Comparison of ENCODE assay signal across 9 cellular contexts in genomic region chr7:114554781-114555537, GRCh38.
DNase-seq lines count a peak whose midpoint lies in the region; ATAC-seq, FAIRE-seq and TF ChIP-seq lines count a peak whose summit lies in the region.
"Had no signal": no experiment of that assay in that cellular context is flagged by ENCODE, and none has a peak within 500 bp of the region (broad histone marks: within the 10 kb centered on the region; RNA-seq: fewer than 3 reads in every experiment).

No MANE protein-coding gene starts in this region.

- H3K4me3 ChIP-seq in A549 (no peak overlapping the region), right lobe of liver (no peak overlapping the region)
- H3K4me3 ChIP-seq: heart right ventricle had no signal

- 20% methylated on average over 6 of the region's 6 CpGs for WGBS in A549 (ENCODE audit: missing lambda C conversion rate)
- 70% methylated on average over 6 of the region's 6 CpGs for WGBS in right lobe of liver (ENCODE audit: insufficient coverage, low coverage, low lambda C conversion rate, missing lambda C conversion rate)

- H3K4me1 ChIP-seq in A549 = no peaks in the 10 kb centered on the region
- no peaks in the 10 kb centered on the region for H3K4me1 ChIP-seq in right lobe of liver
- H3K4me1 ChIP-seq: heart right ventricle had no signal

- CTCF ChIA-PET in A549 (lab: Yijun Ruan, JAX) = no interaction called here

- POLR2A ChIA-PET in A549 (lab: Yijun Ruan, JAX) = no interaction called here

- no peaks in the 10 kb centered on the region for H3K27me3 ChIP-seq in right lobe of liver
- H3K27me3 ChIP-seq: heart right ventricle had no signal

- DNase-seq in A549 (ENCODE audit: low read depth in 1 of 2, low spot score in 1 of 2) (peak in 1 of 2 experiments; percentile 33), SIG-M5 (lab: John Stamatoyannopoulos, UW) (peak; percentile 71), right lobe of liver (no peak), NCI-H187 (lab: John Stamatoyannopoulos, UW) (no peak)
- DNase-seq in activated CD8-positive, alpha-beta memory T cell treated with anti-CD3 and anti-CD28 coated beads, Interleukin-2, amount 50 U/mL, for 4 hours = no peak
- no peak for DNase-seq in activated effector memory CD4-positive, alpha-beta T cell treated with Interleukin-2 at 50 U/mL for 16 hours
- DNase-seq: heart right ventricle had no signal

- TF ChIP-seq RAD21 in A549 (conservative IDR thresholded peaks at IDR 0.05 in 1 of 2, IDR thresholded peaks at IDR 0.05 in 1 of 2) = no peak

- no peaks in the 10 kb centered on the region for H3K36me3 ChIP-seq in right lobe of liver
- H3K36me3 ChIP-seq: heart right ventricle had no signal

- no peak overlapping the region for H3K27ac ChIP-seq in A549
- H3K27ac ChIP-seq in right lobe of liver = no peak overlapping the region
- H3K27ac ChIP-seq: heart right ventricle had no signal

- H3K9me3 ChIP-seq in A549 = no peaks in the 10 kb centered on the region
- no peaks in the 10 kb centered on the region for H3K9me3 ChIP-seq in right lobe of liver
- H3K9me3 ChIP-seq: heart right ventricle had no signal

- ATAC-seq in A549 (peak in 1 of 2 experiments; percentile 70; a peak in 3 of 6 replicates), GM19035 (IDR thresholded peaks at IDR 0.05; ENCODE audit: unreplicated experiment) (peak; percentile 85), HG03159 (IDR thresholded peaks at IDR 0.05; ENCODE audit: unreplicated experiment) (peak; percentile 56), right lobe of liver (no peak)

- TF ChIP-seq POLR2A in A549 (IDR thresholded peaks at IDR 0.05; ENCODE audit: low read length) = no peak
- no peak for TF ChIP-seq POLR2A in right lobe of liver (IDR thresholded peaks at IDR 0.05)

- intact Hi-C loops in right lobe of liver (cut with DNase I) = no loop called here

- H3K4me2 ChIP-seq in A549 = no peak overlapping the region

- TF ChIP-seq EP300 in A549 (IDR thresholded peaks at IDR 0.05) = no peak

- TF ChIP-seq CTCF in A549 (IDR thresholded peaks at IDR 0.05) = no peak
- no peak for TF ChIP-seq CTCF in right lobe of liver (IDR thresholded peaks at IDR 0.05)

- no peak for FAIRE-seq in A549 (lab: Jason Lieb, UNC)

TF ChIP-seq in A549, 52 proteins besides CTCF, POLR2A, EP300 and RAD21:
- TF ChIP-seq FOSL2 (IDR thresholded peaks at IDR 0.05) (no peak), FOSL2 (CRISPR knock-in tag; IDR thresholded peaks at IDR 0.05) (peak; percentile 77), CBX2 (IDR thresholded peaks at IDR 0.05; ENCODE audit: borderline replicate concordance, low read depth) (no peak), CBX8 (IDR thresholded peaks at IDR 0.05) (no peak), HOXB13 (CRISPR knock-in tag; IDR thresholded peaks at IDR 0.05; ENCODE audit: low read depth) (no peak), NR3C1 (IDR thresholded peaks at IDR 0.05) (no peak), KDM5A (IDR thresholded peaks at IDR 0.05) (no peak)

Comparison
In these comparisons a context has a peak if more than half of its experiments do, and no peak if none do; other contexts are left out.
1. ATAC-seq: peak in GM19035 (single experiment) and HG03159 (single experiment); none in right lobe of liver (0 of 4).